Comparison of ENCODE assay signal across 9 cellular contexts in genomic region chr12:117551698-117552097, GRCh38.
"Had no signal": no experiment of that assay in that cellular context is flagged by ENCODE, and none has a peak within 500 bp of the region (broad histone marks: within the 10 kb centered on the region; RNA-seq: fewer than 3 reads in every experiment).

No MANE protein-coding gene starts in this region.

- H2AFZ ChIP-seq: GM23248, GM23338 had no signal

- H3K36me3 ChIP-seq: HAP-1 had no signal

- H3K4me2 ChIP-seq: GM23338 had no signal

- ATAC-seq: GM23338, HCT116 had no signal

- H3K4me1 ChIP-seq: HAP-1 had no signal

- H3K9ac ChIP-seq: GM23248 had no signal

- H3K9me3 ChIP-seq: HAP-1 had no signal

- H3K4me3 ChIP-seq: GM23248, GM23338, HAP-1 had no signal

- DNase-seq: GM23248, GOT3, H7, H9, HCEC 1CT, HFFc6 had no signal

- H3K27ac ChIP-seq: GM23248 had no signal
